ENCODE assay signal across 10 cellular contexts in genomic region chr16:81650982-81651562, GRCh38.
DNase-seq lines count a peak whose midpoint lies in the region; ATAC-seq and TF ChIP-seq lines count a peak whose summit lies in the region.
"Had no signal": no experiment of that assay in that cellular context is flagged by ENCODE, and none has a peak within 500 bp of the region (broad histone marks: within the 10 kb centered on the region; RNA-seq: fewer than 3 reads in every experiment).

No MANE protein-coding gene starts in this region.

- H3K27ac ChIP-seq in stomach = peak overlapping the region; percentile 41 to 88 (median 82)

- no peak for TF ChIP-seq POLR2A in stomach (IDR thresholded peaks at IDR 0.05)

- intact Hi-C loops in left colon (cut with DNase I, micrococcal nuclease) (no loop called here), stomach (cut with DNase I; ENCODE audit: low total_unique reads) (no loop called here)

- H3K36me3 ChIP-seq in stomach = peaks cover 0 to 50% (median 31%) of the 10 kb centered on the region in 4 donors

- ATAC-seq in left colon (peak; percentile 26), GM21576 (IDR thresholded peaks at IDR 0.05; ENCODE audit: unreplicated experiment) (no peak)
- ATAC-seq: activated naive CD4-positive, alpha-beta T cell treated with anti-CD3 and anti-CD28 coated beads, Interleukin-2, amount 50 U/mL, for 72 hours had no signal

- H3K9me3 ChIP-seq in stomach = no peaks in the 10 kb centered on the region

- DNase-seq in NCI-H1436 treated with DMSO at 0.1 percent for 48 hours (lab: John Stamatoyannopoulos, UW) (peak; percentile 75), left colon (peak; percentile 52 to 59), stomach (peak; percentile 50), GM13977 (ENCODE audit: low spot score) (no peak), UCSD-AML1 (lab: John Stamatoyannopoulos, UW; ENCODE audit: unreplicated experiment) (no peak)
- DNase-seq in stimulated activated CD4-positive, alpha-beta T cell treated with anti-CD3 and anti-CD28 coated beads, Interleukin-4, amount 100 ng/mL, for 24 hours = no peak
- DNase-seq: T-helper 2 cell had no signal

- WGBS in stomach, 5 donors = 53 to 81% (median 64%) methylated on average over 14 to 16 of the region's 16 CpGs

- TF ChIP-seq EP300 in stomach (IDR thresholded peaks at IDR 0.05) = no peak

- H3K4me1 ChIP-seq in stomach = peaks cover 10 to 81% (median 52%) of the 10 kb centered on the region in 4 donors

- no peaks in the 10 kb centered on the region for H3K9me3 Mint-ChIP-seq in brain

- peaks cover 3% of the 10 kb centered on the region for H3K27me3 Mint-ChIP-seq in brain

- TF ChIP-seq CTCF in brain (conservative IDR thresholded peaks at IDR 0.05) (no peak), stomach (IDR thresholded peaks at IDR 0.05) (no peak), GM13977 (IDR thresholded peaks at IDR 0.05; ENCODE audit: extremely low read depth, insufficient read depth, missing control alignments) (no peak)

- H3K27me3 ChIP-seq in stomach = no peaks in the 10 kb centered on the region

- peak overlapping the region; percentile 84 to 97 (median 90) for H3K27ac Mint-ChIP-seq in brain

- H3K36me3 Mint-ChIP-seq in brain = peaks cover 28% of the 10 kb centered on the region
- H3K36me3 Mint-ChIP-seq: activated naive CD4-positive, alpha-beta T cell treated with anti-CD3 and anti-CD28 coated beads, Interleukin-2, amount 50 U/mL, for 72 hours had no signal

- peak overlapping the region in 4 of 5 experiments; percentile 29 to 68 (median 46) for H3K4me3 Mint-ChIP-seq in brain

- in situ Hi-C loops in GM13977 (cut with MboI; ENCODE audit: low pct_unique_long_range_greater_than_20kb, low sequenced_read_pairs, unreplicated experiment) = no loop called here

- H3K4me1 Mint-ChIP-seq in brain = peaks cover 95% of the 10 kb centered on the region

- peak overlapping the region; percentile 10 to 40 (median 35) for H3K4me3 ChIP-seq in stomach

Comparison
In these comparisons a context has a peak if more than half of its experiments do, and no peak if none do; other contexts are left out.
1. DNase-seq: peak in NCI-H1436 treated with DMSO at 0.1 percent for 48 hours (single experiment), left colon (2 of 2) and stomach (single experiment); none in GM13977 (single experiment), UCSD-AML1 (single experiment) and stimulated activated CD4-positive, alpha-beta T cell treated with anti-CD3 and anti-CD28 coated beads, Interleukin-4, amount 100 ng/mL, for 24 hours (single experiment).